9 cellular contexts compared by ENCODE assay signal in the genomic region with DNA sequence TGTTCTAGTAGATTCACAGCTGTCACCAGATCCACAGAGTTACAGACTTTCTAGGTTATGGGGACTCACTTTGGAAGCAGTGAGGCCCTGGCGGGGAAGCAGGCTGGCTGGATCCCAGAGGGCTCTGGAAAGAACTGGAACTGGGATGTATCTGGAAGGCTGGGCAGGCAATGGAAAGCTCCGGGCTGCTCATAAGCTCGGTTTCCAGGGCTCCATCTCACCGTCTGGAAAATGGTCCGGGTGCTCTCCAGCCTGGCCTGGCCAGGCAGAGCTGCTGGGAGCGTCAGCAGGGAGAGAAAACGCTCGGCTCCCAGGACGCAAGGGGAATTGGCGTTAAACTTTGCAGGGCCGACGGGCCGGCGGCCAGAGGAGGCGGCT. TPM values are rescaled to one million over a fixed set of nuclear protein-coding genes. Genes with fewer than 3 reads are reported as not detected.
A peak's percentile ranks its signal among the peaks of the same experiment; 100 is the strongest.
DNase-seq lines count a peak whose midpoint lies in the region; ATAC-seq and TF ChIP-seq lines count a peak whose summit lies in the region.
"Had no signal": no experiment of that assay in that cellular context is flagged by ENCODE, and none has a peak within 500 bp of the region (broad histone marks: within the 10 kb centered on the region; RNA-seq: fewer than 3 reads in every experiment).

No MANE protein-coding gene starts in this region.

- H3K4me1 ChIP-seq in parathyroid adenoma: no peaks in the 10 kb centered on the region

- ATAC-seq in left cardiac atrium (peak in 1 of 2 donors; percentile 42), HG03571 (IDR thresholded peaks at IDR 0.05; ENCODE audit: unreplicated experiment) (no peak), GM21381 (IDR thresholded peaks at IDR 0.05; ENCODE audit: unreplicated experiment) (no peak)

- no peak overlapping the region for H3K27ac ChIP-seq in parathyroid adenoma

- DNase-seq in C1 segment of cervical spinal cord (lab: John Stamatoyannopoulos, UW) (peak in 9 of 14 donors; percentile 24 to 74 (median 55)), NCI-H345 treated with DMSO at 0.1 percent for 48 hours (lab: John Stamatoyannopoulos, UW; ENCODE audit: unreplicated experiment) (peak; percentile 16), left cardiac atrium (peak; percentile 21), SKM-1 treated with dmso at 0.1 percent for 144 hours (lab: John Stamatoyannopoulos, UW; ENCODE audit: unreplicated experiment) (no peak), HT-29 (ENCODE audit: low spot score) (no peak)
- DNase-seq: DND-41 had no signal

- peak overlapping the region; percentile 57 for H3K4me2 ChIP-seq in parathyroid adenoma (ENCODE audit: low read length)

- no peaks in the 10 kb centered on the region for H3K79me2 ChIP-seq in parathyroid adenoma

- no peaks in the 10 kb centered on the region for H3K27me3 ChIP-seq in parathyroid adenoma (ENCODE audit: control insufficient read depth, insufficient read depth, low read length)

- H2AFZ ChIP-seq in parathyroid adenoma: no peak overlapping the region

- H3K36me3 ChIP-seq in parathyroid adenoma (ENCODE audit: control insufficient read depth, insufficient read depth, low read length): no peaks in the 10 kb centered on the region

- TF ChIP-seq CTCF in parathyroid adenoma (IDR thresholded peaks at IDR 0.05): no peak

- H3K9me3 ChIP-seq in parathyroid adenoma (ENCODE audit: control insufficient read depth, low read length): no peaks in the 10 kb centered on the region

- intact Hi-C loops in left cardiac atrium (cut with DNase I): no loop called here

- no peak overlapping the region for H3K4me3 ChIP-seq in parathyroid adenoma (ENCODE audit: low read depth, low read length)

- H3K9ac ChIP-seq in parathyroid adenoma: no peak overlapping the region

RNA-seq across cellular contexts. Expression of a gene that starts 0.3 kb away (rescaled TPM):
- total RNA-seq in left cardiac atrium: under 1 TPM; 0.13 to 0.65 TPM
- total RNA-seq in HT-29 (2014; rRNA removed; shearing (Covaris generic)): not detected in 2 replicates

Comparison
In these comparisons a context has a peak if more than half of its experiments do, and no peak if none do; other contexts are left out.
1. DNase-seq: peak in C1 segment of cervical spinal cord (9 of 14), NCI-H345 treated with DMSO at 0.1 percent for 48 hours (single experiment) and left cardiac atrium (single experiment); none in SKM-1 treated with dmso at 0.1 percent for 144 hours (single experiment) and HT-29 (single experiment).